Comparison of ENCODE assay signal across 8 cellular contexts in genomic region chr1:169486281-169486904, GRCh38. TPM values are rescaled to one million over a fixed set of nuclear protein-coding genes. Genes with fewer than 3 reads are reported as not detected.
A peak's percentile ranks its signal among the peaks of the same experiment; 100 is the strongest.
DNase-seq lines count a peak whose midpoint lies in the region; ATAC-seq and TF ChIP-seq lines count a peak whose summit lies in the region.

No MANE protein-coding gene starts in this region.

- POLR2A ChIA-PET in activated CD4-positive, alpha-beta T cell treated with anti-CD3 and anti-CD28 coated beads, Interleukin-2, amount 10 ng/mL, durations not matched to agents 7 days and 5 days (lab: Charles Lee), result interaction anchor here (0.7 kb wide), 1 partner anchor 100 kb away, joined by 3 read pairs; the partner anchor contains the start of gene F5

- H3K4me3 Mint-ChIP-seq in activated CD4-positive, alpha-beta T cell treated with anti-CD3 and anti-CD28 coated beads, Interleukin-2, amount 10 ng/mL, durations not matched to agents 7 days and 5 days, result peak overlapping the region; percentile 87
- H3K4me3 Mint-ChIP-seq in nephron, result peak overlapping the region; percentile 92 to 96 (median 93)

- peaks cover 5% of the 10 kb centered on the region for H3K36me3 Mint-ChIP-seq in activated CD4-positive, alpha-beta T cell treated with anti-CD3 and anti-CD28 coated beads, Interleukin-2, amount 10 ng/mL, durations not matched to agents 7 days and 5 days (ENCODE audit: low read depth)
- no peaks in the 10 kb centered on the region for H3K36me3 Mint-ChIP-seq in nephron (ENCODE audit: low read depth)

- no peaks in the 10 kb centered on the region for H3K27me3 Mint-ChIP-seq in activated CD4-positive, alpha-beta T cell treated with anti-CD3 and anti-CD28 coated beads, Interleukin-2, amount 10 ng/mL, durations not matched to agents 7 days and 5 days
- H3K27me3 Mint-ChIP-seq in nephron (ENCODE audit: low read depth), result no peaks in the 10 kb centered on the region

- no peak for TF ChIP-seq POLR2A in Peyer's patch (IDR thresholded peaks at IDR 0.05)

- no peaks in the 10 kb centered on the region for H3K9me3 Mint-ChIP-seq in activated CD4-positive, alpha-beta T cell treated with anti-CD3 and anti-CD28 coated beads, Interleukin-2, amount 10 ng/mL, durations not matched to agents 7 days and 5 days
- H3K9me3 Mint-ChIP-seq in nephron, result no peaks in the 10 kb centered on the region

- ATAC-seq in sciatic nerve, result no peak

- H3K27me3 ChIP-seq in Peyer's patch, result no peaks in the 10 kb centered on the region

- H3K27ac ChIP-seq in Peyer's patch, result peak overlapping the region; percentile 82 to 98 (median 95)

- H3K4me1 ChIP-seq in Peyer's patch, result peaks cover 0 to 14% (median 4%) of the 10 kb centered on the region in 4 donors

- peak overlapping the region; percentile 93 for H3K27ac Mint-ChIP-seq in activated CD4-positive, alpha-beta T cell treated with anti-CD3 and anti-CD28 coated beads, Interleukin-2, amount 10 ng/mL, durations not matched to agents 7 days and 5 days
- peak overlapping the region; percentile 97 to 99 (median 98) for H3K27ac Mint-ChIP-seq in nephron

- no peak for DNase-seq in activated CD4-positive, alpha-beta T cell treated with anti-CD3 and anti-CD28 coated beads, Interleukin-2, amount 10 ng/mL, durations not matched to agents 7 days and 5 days
- DNase-seq in activated CD4-positive, alpha-beta T cell treated with anti-CD3 and anti-CD28 coated beads, Interleukin-2, amount 50 U/mL, for 48 hours, result no peak
- DNase-seq in Peyer's patch, result no peak
- peak; percentile 39 for DNase-seq in epithelial cell of esophagus (ENCODE audit: low read depth)
- DNase-seq in sciatic nerve (ENCODE audit: low spot score), result no peak
- DNase-seq in NCI-H524 treated with DMSO at 0.1 percent for 48 hours (lab: John Stamatoyannopoulos, UW), result no peak
- no peak for DNase-seq in activated effector memory CD4-positive, alpha-beta T cell treated with anti-CD3 and anti-CD28 coated beads, Interleukin-2, amount 50 U/mL, for 16 hours

- TF ChIP-seq CTCF in Peyer's patch (IDR thresholded peaks at IDR 0.05) (no peak), epithelial cell of esophagus (IDR thresholded peaks at IDR 0.05; ENCODE audit: insufficient read depth, low read depth, low read length, missing control alignments) (no peak), nephron (IDR thresholded peaks at IDR 0.05; ENCODE audit: unreplicated experiment in 3 of 3) (no peak)

- peaks cover 44% of the 10 kb centered on the region for H3K4me1 Mint-ChIP-seq in activated CD4-positive, alpha-beta T cell treated with anti-CD3 and anti-CD28 coated beads, Interleukin-2, amount 10 ng/mL, durations not matched to agents 7 days and 5 days
- peaks cover 50% of the 10 kb centered on the region for H3K4me1 Mint-ChIP-seq in nephron

- no peaks in the 10 kb centered on the region for H3K9me3 ChIP-seq in Peyer's patch

- no peaks in the 10 kb centered on the region for H3K36me3 ChIP-seq in Peyer's patch

- intact Hi-C loops in sciatic nerve (cut with DNase I), result no loop called here

- CTCF ChIA-PET in activated CD4-positive, alpha-beta T cell treated with anti-CD3 and anti-CD28 coated beads, Interleukin-2, amount 10 ng/mL, durations not matched to agents 7 days and 5 days (lab: Charles Lee), result interaction anchor here (0.6 to 1.6 kb wide), 5 partner anchors 12 to 144 kb away, joined by 3 read pairs; no protein-coding TSS in a partner anchor

- H3K4me3 ChIP-seq in Peyer's patch (peak overlapping the region; percentile 68 to 89 (median 84)), epithelial cell of esophagus (ENCODE audit: low read length) (peak overlapping the region; percentile 75)

RNA-seq across cellular contexts. Expression of gene SLC19A2, which starts 0.6 kb away (rescaled TPM):
- total RNA-seq in activated CD4-positive, alpha-beta T cell treated with anti-CD3 and anti-CD28 coated beads, Interleukin-2, amount 10 ng/mL, durations not matched to agents 7 days and 5 days, result 1 to 10 TPM; 4.0 to 5.1 TPM
- total RNA-seq in Peyer's patch, result 10 to 100 TPM in 2 of 4 donors, 1 to 10 TPM in 2; 7.2 to 14.9 (median 10.9) TPM
- 7.0 TPM for total RNA-seq in sciatic nerve

RNA-seq across cellular contexts. Expression of gene CCDC181, which starts 59.1 kb away (rescaled TPM):
- total RNA-seq in activated CD4-positive, alpha-beta T cell treated with anti-CD3 and anti-CD28 coated beads, Interleukin-2, amount 10 ng/mL, durations not matched to agents 7 days and 5 days, result not detected
- 1 to 10 TPM in 1 of 4 donors, not detected in 3; 2.5 TPM for total RNA-seq in Peyer's patch
- 2.1 TPM for total RNA-seq in sciatic nerve
